13 cellular contexts compared by ENCODE assay signal in genomic region chrY:2857686-2858085, GRCh38. TPM values are rescaled to one million over a fixed set of nuclear protein-coding genes. Genes with fewer than 3 reads are reported as not detected.
DNase-seq lines count a peak whose midpoint lies in the region; ATAC-seq and TF ChIP-seq lines count a peak whose summit lies in the region.
"Had no signal": no experiment of that assay in that cellular context is flagged by ENCODE, and none has a peak within 500 bp of the region (broad histone marks: within the 10 kb centered on the region; RNA-seq: fewer than 3 reads in every experiment).

No MANE protein-coding gene starts in this region.

- peaks cover 0 to 44% of the 10 kb centered on the region in 2 donors for H3K36me3 Mint-ChIP-seq in stimulated activated naive B cell treated with anti-CD40 and anti-IgM and Interleukin-4, amounts not matched to agents 10 μg/mL and 1 μg/mL and 100 μg/mL, for 72 hours

- H3K9me3 ChIP-seq in upper lobe of left lung = no peaks in the 10 kb centered on the region
- H3K9me3 ChIP-seq: left ventricle myocardium inferior had no signal

- H3K4me1 ChIP-seq in upper lobe of left lung = no peaks in the 10 kb centered on the region

- POLR2A ChIA-PET in BJ (lab: Charles Lee) = no interaction called here

- no peak for TF ChIP-seq EP300 in upper lobe of left lung (IDR thresholded peaks at IDR 0.05)

- H3K27ac ChIP-seq in VCaP (no peak overlapping the region), upper lobe of left lung (no peak overlapping the region)
- H3K27ac ChIP-seq: left ventricle myocardium inferior, skin epidermis had no signal

- TF ChIP-seq CTCF in BJ (IDR thresholded peaks at IDR 0.05; ENCODE audit: insufficient read depth, low read depth, low read length) (peak; percentile 22; the same call in 1 of the 2 replicates), VCaP (conservative IDR thresholded peaks at IDR 0.05) (peak; percentile 43), upper lobe of left lung (IDR thresholded peaks at IDR 0.05) (no peak)

- H3K4me3 Mint-ChIP-seq in stimulated activated naive B cell treated with anti-CD40 and anti-IgM and Interleukin-4, amounts not matched to agents 10 μg/mL and 1 μg/mL and 100 μg/mL, for 72 hours = no peak overlapping the region
- H3K4me3 Mint-ChIP-seq: endodermal cell had no signal

- TF ChIP-seq POLR2A in erythroblast (IDR thresholded peaks at IDR 0.05; ENCODE audit: low read length) (no peak), upper lobe of left lung (IDR thresholded peaks at IDR 0.05) (no peak)

- H3K4me1 Mint-ChIP-seq in stimulated activated naive B cell treated with anti-CD40 and anti-IgM and Interleukin-4, amounts not matched to agents 10 μg/mL and 1 μg/mL and 100 μg/mL, for 72 hours = peaks cover 0 to 38% of the 10 kb centered on the region in 2 donors
- H3K4me1 Mint-ChIP-seq: endodermal cell had no signal

- H3K36me3 ChIP-seq in BJ (ENCODE audit: control insufficient read depth, insufficient read depth, low read length) (no peaks in the 10 kb centered on the region; the same call in 1 of the 2 replicates), upper lobe of left lung (no peaks in the 10 kb centered on the region)

- ATAC-seq in stimulated activated naive B cell treated with anti-CD40 and anti-IgM and Interleukin-4, amounts not matched to agents 10 μg/mL and 1 μg/mL and 100 μg/mL, for 72 hours (replicated peaks) = no peak
- no peak for ATAC-seq in upper lobe of left lung (ENCODE audit: low FRiP score in 2 of 2)

- WGBS in upper lobe of left lung, 2 donors = 81% methylated on average over 2 of the region's 4 CpGs; no CpG with 5 or more reads in 1 of the 2 donors

- DNase-seq in BJ (ENCODE audit: low read depth) = no peak
- DNase-seq in HCEC 1CT = peak; percentile 63
- peak; percentile 23 to 39 for DNase-seq in erythroblast (lab: John Stamatoyannopoulos, UW)
- no peak for DNase-seq in stimulated activated naive B cell treated with anti-CD40 and anti-IgM and Interleukin-4, amounts not matched to agents 10 μg/mL and 1 μg/mL and 100 μg/mL, for 72 hours
- DNase-seq in upper lobe of left lung = no peak
- no peak for DNase-seq in NCI-H526 (lab: John Stamatoyannopoulos, UW)
- DNase-seq: COR-L47, endodermal cell, left ventricle myocardium inferior, NCI-H2171, SW 1271 had no signal

- H3K27ac Mint-ChIP-seq in stimulated activated naive B cell treated with anti-CD40 and anti-IgM and Interleukin-4, amounts not matched to agents 10 μg/mL and 1 μg/mL and 100 μg/mL, for 72 hours = no peak overlapping the region
- H3K27ac Mint-ChIP-seq: endodermal cell had no signal

- H3K27me3 ChIP-seq in BJ (ENCODE audit: control insufficient read depth, insufficient read depth, low read length) (no peaks in the 10 kb centered on the region), upper lobe of left lung (no peaks in the 10 kb centered on the region)

- H3K9me3 Mint-ChIP-seq in stimulated activated naive B cell treated with anti-CD40 and anti-IgM and Interleukin-4, amounts not matched to agents 10 μg/mL and 1 μg/mL and 100 μg/mL, for 72 hours = no peaks in the 10 kb centered on the region
- H3K9me3 Mint-ChIP-seq: endodermal cell had no signal

- CTCF ChIA-PET in BJ (lab: Yijun Ruan, JAX) = no interaction called here

- no peak overlapping the region for H3K4me3 ChIP-seq in BJ (ENCODE audit: low read depth, low read length)
- no peak overlapping the region for H3K4me3 ChIP-seq in upper lobe of left lung
- H3K4me3 ChIP-seq: left ventricle myocardium inferior, skin epidermis had no signal

- H3K27me3 Mint-ChIP-seq in stimulated activated naive B cell treated with anti-CD40 and anti-IgM and Interleukin-4, amounts not matched to agents 10 μg/mL and 1 μg/mL and 100 μg/mL, for 72 hours = no peaks in the 10 kb centered on the region

RNA-seq across cellular contexts. Expression of gene RPS4Y1, which starts 16.3 kb away (rescaled TPM):
- 512 and 718 TPM in 2 replicates for polyA plus RNA-seq in BJ (2011; rRNA removed)
- 171 and 213 TPM in 2 replicates for polyA minus RNA-seq in BJ (2011; rRNA and poly(A)+ RNA removed)
- 100 to 1,000 TPM in 3 of 6 donors, 1 to 10 TPM in 1, under 1 TPM in 2; 0.72 to 241 (median 94.1) TPM for total RNA-seq in upper lobe of left lung

Comparison
In these comparisons a context has a peak if more than half of its experiments do, and no peak if none do; other contexts are left out.
1. DNase-seq: peak in HCEC 1CT (single experiment) and erythroblast (2 of 2); none in BJ (single experiment), stimulated activated naive B cell treated with anti-CD40 and anti-IgM and Interleukin-4, amounts not matched to agents 10 μg/mL and 1 μg/mL and 100 μg/mL, for 72 hours (single experiment), upper lobe of left lung (0 of 2) and NCI-H526 (0 of 2).
2. CTCF ChIP-seq: peak in BJ (single experiment) and VCaP (single experiment); none in upper lobe of left lung (0 of 6).